Comparison of ENCODE assay signal across 7 cellular contexts in the genomic region with DNA sequence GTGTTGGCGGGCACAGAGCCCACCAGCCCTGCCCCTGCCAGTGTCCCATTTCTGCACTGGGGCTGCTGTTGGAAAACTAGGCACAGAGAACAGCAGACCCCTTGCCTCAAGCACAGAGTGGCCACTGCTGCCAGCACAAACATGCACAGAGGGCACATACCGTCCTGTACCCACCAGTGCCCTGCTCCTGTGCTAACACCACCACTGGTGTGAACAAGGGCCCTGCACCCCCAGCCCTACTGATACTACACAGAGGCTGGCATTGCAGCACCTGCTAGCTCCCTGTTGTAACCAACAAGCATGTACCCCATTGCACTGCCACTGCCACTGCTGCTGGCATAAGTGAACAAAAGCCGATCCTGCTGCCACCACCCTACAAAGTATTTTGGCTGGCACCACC.
"Had no signal": no experiment of that assay in that cellular context is flagged by ENCODE, and none has a peak within 500 bp of the region (broad histone marks: within the 10 kb centered on the region; RNA-seq: fewer than 3 reads in every experiment).

No MANE protein-coding gene starts in this region.

- H3K27ac Mint-ChIP-seq: GM23338 had no signal

- FAIRE-seq: HepG2 had no signal

- H2AFZ ChIP-seq: GM23338 had no signal

- H3K4me2 ChIP-seq: GM23338 had no signal

- H3K4me3 Mint-ChIP-seq: GM23338, IgD-negative memory B cell had no signal

- H3K4me1 ChIP-seq: HAP-1 had no signal

- H3K4me3 ChIP-seq: GM23338, HAP-1 had no signal

- H3K4me1 Mint-ChIP-seq: GM23338, IgD-negative memory B cell had no signal

- H3K27ac ChIP-seq: HL-60 had no signal

- H3K27me3 Mint-ChIP-seq: IgD-negative memory B cell had no signal

- H3K36me3 ChIP-seq: HAP-1 had no signal

- DNase-seq: H7, KBM-7 had no signal
